In the genomic region with DNA sequence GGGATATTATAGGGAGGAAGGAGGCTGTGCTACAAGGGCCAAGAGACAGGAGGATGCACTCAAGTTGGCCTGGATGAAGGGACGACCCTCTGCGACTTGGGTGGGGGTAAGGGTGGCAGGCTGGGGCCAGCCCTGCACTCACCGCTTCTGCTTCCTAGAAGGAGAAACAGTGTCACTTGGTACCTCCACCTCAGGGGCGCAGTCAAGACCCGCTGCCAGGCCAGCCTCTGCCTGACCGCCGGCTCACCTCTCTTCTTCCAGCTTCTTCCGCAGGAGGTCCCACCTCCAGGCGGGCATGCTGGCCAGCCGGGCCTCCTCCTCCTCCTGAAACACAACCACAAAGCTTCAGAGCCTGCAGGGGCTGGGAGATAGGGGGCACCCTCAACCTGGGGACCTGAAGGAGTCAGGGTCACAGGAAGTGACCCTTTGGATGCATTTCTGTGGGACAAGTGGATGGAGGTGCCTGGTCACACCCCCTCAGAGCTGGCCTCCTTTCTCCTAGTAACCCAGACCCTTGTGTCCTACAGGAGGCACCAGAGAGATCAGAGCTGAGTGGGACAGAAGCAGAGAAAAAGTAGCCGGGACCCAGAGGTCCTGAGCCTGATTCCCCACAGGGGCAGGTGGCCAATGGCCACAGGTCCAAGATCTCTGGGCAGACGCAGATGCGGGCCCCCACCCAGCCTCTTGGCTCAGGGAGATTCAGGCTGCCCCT, we compare ENCODE assay signal across 2 cellular contexts. TPM values are rescaled to one million over a fixed set of nuclear protein-coding genes. Genes with fewer than 3 reads are reported as not detected.
"Had no signal": no experiment of that assay in that cellular context is flagged by ENCODE, and none has a peak within 500 bp of the region (broad histone marks: within the 10 kb centered on the region; RNA-seq: fewer than 3 reads in every experiment).

No MANE protein-coding gene starts in this region.

RNA-seq across cellular contexts. Expression of a gene that starts 24.4 kb away (rescaled TPM):
- total RNA-seq: LHCN-M2 had no signal
- polyA plus RNA-seq: SK-N-SH had no signal

RNA-seq across cellular contexts. Expression of a gene that starts 49.2 kb away (rescaled TPM):
- total RNA-seq: LHCN-M2 had no signal
- polyA plus RNA-seq: SK-N-SH had no signal
